In the genomic region with DNA sequence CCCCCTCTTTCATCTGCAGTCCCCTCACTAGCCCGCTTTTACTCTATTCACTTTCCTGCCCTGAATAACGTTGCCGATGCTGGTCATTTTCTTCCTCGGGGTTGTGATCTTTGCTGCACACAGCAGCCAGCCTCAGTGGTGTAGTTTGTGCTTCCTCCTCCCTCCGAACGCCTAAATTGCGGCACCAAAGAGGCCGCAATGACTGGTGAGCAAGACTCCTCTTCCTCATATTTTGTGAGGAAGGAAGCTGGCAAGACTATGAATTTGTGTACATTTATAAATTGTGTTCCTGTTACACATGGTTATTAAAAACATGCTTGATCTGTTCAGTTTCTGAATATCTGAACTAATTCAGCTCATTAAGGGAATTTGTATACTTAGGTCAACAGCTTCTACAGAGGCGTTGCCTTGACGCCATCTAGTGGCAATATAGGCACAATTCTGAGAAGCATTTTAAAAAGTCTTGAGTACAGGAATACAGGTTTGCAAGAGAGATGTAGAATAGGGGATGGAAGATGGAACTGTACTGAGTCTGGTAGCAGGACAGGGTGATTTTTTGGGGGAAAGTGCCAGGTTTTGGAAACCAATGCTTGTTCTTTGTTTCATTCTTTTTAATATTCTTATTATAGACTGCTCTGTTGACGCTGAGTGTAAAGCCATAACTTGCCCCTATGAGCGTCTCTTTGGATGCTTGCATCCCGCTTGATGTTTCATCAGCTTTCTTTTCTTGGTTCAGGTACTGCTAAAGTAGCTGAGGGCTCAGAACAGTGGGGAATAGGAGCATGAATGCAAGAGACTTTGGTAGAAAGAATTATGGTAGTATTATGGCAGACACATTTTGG, we compare ENCODE assay signal across 7 cellular contexts. TPM values are rescaled to one million over a fixed set of nuclear protein-coding genes. Genes with fewer than 3 reads are reported as not detected.
DNase-seq lines count a peak whose midpoint lies in the region; ATAC-seq, FAIRE-seq and TF ChIP-seq lines count a peak whose summit lies in the region.

No MANE protein-coding gene starts in this region.

- no peak for FAIRE-seq in bronchial epithelial cell (lab: Jason Lieb, UNC)

- no peak for TF ChIP-seq POLR2A in thyroid gland (IDR thresholded peaks at IDR 0.05)

- H3K4me1 ChIP-seq in thyroid gland = no peaks in the 10 kb centered on the region

- no peaks in the 10 kb centered on the region for H3K9me3 ChIP-seq in thyroid gland

- 72 to 74% methylated on average over 13 of the region's 13 CpGs for WGBS in thyroid gland, 2 donors

- H3K4me3 ChIP-seq in bronchial epithelial cell (ENCODE audit: low read depth, low read length) = no peak overlapping the region
- no peak overlapping the region for H3K4me3 ChIP-seq in thyroid gland (replicated peaks in 1 of 3)

- TF ChIP-seq CTCF in bronchial epithelial cell (IDR thresholded peaks at IDR 0.05; ENCODE audit: insufficient read depth, low read length, severe bottlenecking) (peak; percentile 61), thyroid gland (IDR thresholded peaks at IDR 0.05) (peak; percentile 54 to 74 (median 58))

- intact Hi-C loops in thyroid gland (cut with DNase I) = no loop called here

- H3K27me3 ChIP-seq in bronchial epithelial cell (ENCODE audit: control insufficient read depth, insufficient read depth, low read length) (no peaks in the 10 kb centered on the region), thyroid gland (no peaks in the 10 kb centered on the region)

- peak; percentile 86 for ATAC-seq in GM21390 (IDR thresholded peaks at IDR 0.05; ENCODE audit: unreplicated experiment)

- in situ Hi-C loops in KBM-7 (cut with MboI; ENCODE audit: low pct_unique_long_range_greater_than_20kb, low sequenced_read_pairs) = no loop called here

- H3K36me3 ChIP-seq in bronchial epithelial cell (ENCODE audit: control insufficient read depth, insufficient read depth, low read length) (peaks cover 4% of the 10 kb centered on the region), thyroid gland (no peaks in the 10 kb centered on the region)

- no peak overlapping the region for H3K27ac ChIP-seq in thyroid gland

- DNase-seq in GF-D8 (lab: John Stamatoyannopoulos, UW) = peak; percentile 28
- peak; percentile 54 for DNase-seq in KBM-7
- peak; percentile 58 for DNase-seq in OCI-M1 (lab: John Stamatoyannopoulos, UW)
- peak; percentile 62 for DNase-seq in bronchial epithelial cell (ENCODE audit: low read depth)
- DNase-seq in left kidney (ENCODE audit: low read depth, low spot score) = peak; percentile 69
- peak; percentile 12 to 20 for DNase-seq in thyroid gland

RNA-seq across cellular contexts. Expression of gene TAS2R5, which starts 4.1 kb away (rescaled TPM):
- total RNA-seq in bronchial epithelial cell = 3.9 and 5.1 TPM in 2 replicates
- total RNA-seq in thyroid gland = 1 to 10 TPM; 2.3 to 3.8 (median 3.1) TPM

RNA-seq across cellular contexts. Expression of gene TAS2R4, which starts 9.5 kb away (rescaled TPM):
- total RNA-seq in bronchial epithelial cell = 1.8 and 5.4 TPM in 2 replicates
- total RNA-seq in thyroid gland = 1 to 10 TPM; 1.8 to 6.3 (median 4.3) TPM

RNA-seq across cellular contexts. Expression of gene TAS2R3, which starts 22.0 kb away (rescaled TPM):
- 3.9 and 7.6 TPM in 2 replicates for total RNA-seq in bronchial epithelial cell
- total RNA-seq in thyroid gland = 10 to 100 TPM in 1 of 4 donors, 1 to 10 TPM in 3; 3.0 to 11.1 (median 4.1) TPM

RNA-seq across cellular contexts. Expression of gene SSBP1, which starts 47.8 kb away (rescaled TPM):
- total RNA-seq in bronchial epithelial cell (126 and 162 TPM in 2 replicates), thyroid gland (100 to 1,000 TPM; 112 to 146 (median 129) TPM)

RNA-seq across cellular contexts. Expression of gene PRSS37, which starts 55.4 kb away (rescaled TPM):
- total RNA-seq in bronchial epithelial cell = not detected in 2 replicates
- not detected for total RNA-seq in thyroid gland

Comparison
In these comparisons a context has a peak if more than half of its experiments do, and no peak if none do; other contexts are left out.
1. DNase-seq: peak in every context shown above with its lines; median percentile 69 in left kidney; 62 in bronchial epithelial cell; 58 in OCI-M1; 54 in KBM-7; 28 in GF-D8; 16 in thyroid gland.